16 cellular contexts compared by ENCODE assay signal in genomic region chr16:49641250-49641649, GRCh38.
DNase-seq lines count a peak whose midpoint lies in the region; ATAC-seq, FAIRE-seq and TF ChIP-seq lines count a peak whose summit lies in the region.
"Had no signal": no experiment of that assay in that cellular context is flagged by ENCODE, and none has a peak within 500 bp of the region (broad histone marks: within the 10 kb centered on the region; RNA-seq: fewer than 3 reads in every experiment).

No MANE protein-coding gene starts in this region.

- H3K27ac Mint-ChIP-seq in endodermal cell: peak overlapping the region; percentile 52
- H3K27ac Mint-ChIP-seq in progenitor cell of endocrine pancreas: peak overlapping the region; percentile 56
- no peak overlapping the region for H3K27ac Mint-ChIP-seq in activated T-cell treated with anti-CD3 and anti-CD28 coated beads, Interleukin-2, amount 50 U/mL, for 72 hours
- H3K27ac Mint-ChIP-seq: B cell; CD8-positive, alpha-beta T cell; T-cell had no signal

- H3K9me3 ChIP-seq in endodermal cell (ENCODE audit: control insufficient read depth, low read length): peaks cover 9% of the 10 kb centered on the region

- no peak for TF ChIP-seq CTCF in endodermal cell (conservative IDR thresholded peaks at IDR 0.05)
- TF ChIP-seq CTCF in progenitor cell of endocrine pancreas (IDR thresholded peaks at IDR 0.05; ENCODE audit: unreplicated experiment): no peak

- H3K9me3 Mint-ChIP-seq in endodermal cell (peaks cover 6% of the 10 kb centered on the region), progenitor cell of endocrine pancreas (ENCODE audit: low read depth) (no peaks in the 10 kb centered on the region)
- peaks cover 4 to 6% of the 10 kb centered on the region in 2 donors for H3K9me3 Mint-ChIP-seq in activated T-cell treated with anti-CD3 and anti-CD28 coated beads, Interleukin-2, amount 50 U/mL, for 72 hours

- WGBS in endodermal cell (ENCODE audit: insufficient coverage in 1 of 2, insufficient read length in 1 of 2), 2 experiments: 72 to 88% methylated on average over 1 to 3 of the region's 3 CpGs

- H3K27me3 Mint-ChIP-seq in endodermal cell (ENCODE audit: insufficient read depth): no peaks in the 10 kb centered on the region
- H3K27me3 Mint-ChIP-seq in progenitor cell of endocrine pancreas: no peaks in the 10 kb centered on the region
- no peaks in the 10 kb centered on the region for H3K27me3 Mint-ChIP-seq in activated T-cell treated with anti-CD3 and anti-CD28 coated beads, Interleukin-2, amount 50 U/mL, for 72 hours (ENCODE audit: low read depth)

- no peaks in the 10 kb centered on the region for H3K36me3 ChIP-seq in endodermal cell (ENCODE audit: control insufficient read depth, insufficient read depth, low read length)

- H3K4me1 ChIP-seq in endodermal cell (ENCODE audit: control insufficient read depth, insufficient read depth, low read length): peaks cover 12% of the 10 kb centered on the region

- H3K27ac ChIP-seq in endodermal cell (ENCODE audit: low read depth, low read length): peak overlapping the region; percentile 98
- H3K27ac ChIP-seq: KMS-11 had no signal

- H3K27me3 ChIP-seq in endodermal cell (ENCODE audit: control insufficient read depth, insufficient read depth, low read length, poor library complexity, severe bottlenecking): no peaks in the 10 kb centered on the region

- H3K36me3 Mint-ChIP-seq in endodermal cell (ENCODE audit: low read depth) (peaks cover 35% of the 10 kb centered on the region), progenitor cell of endocrine pancreas (ENCODE audit: insufficient read depth) (peaks cover 16% of the 10 kb centered on the region)
- H3K36me3 Mint-ChIP-seq in activated T-cell treated with anti-CD3 and anti-CD28 coated beads, Interleukin-2, amount 50 U/mL, for 72 hours (ENCODE audit: insufficient read depth in 2 of 2): peaks cover 0 to 5% of the 10 kb centered on the region in 2 donors
- H3K36me3 Mint-ChIP-seq: CD8-positive, alpha-beta T cell; T-cell had no signal

- no peak for DNase-seq in endodermal cell
- DNase-seq in progenitor cell of endocrine pancreas (ENCODE audit: low spot score, unreplicated experiment): no peak
- DNase-seq in GM12892 (ENCODE audit: insufficient read length): no peak
- DNase-seq in activated T-cell treated with anti-CD3 and anti-CD28 coated beads, Interleukin-2, amount 50 U/mL, for 72 hours: no peak
- DNase-seq: CD8-positive, alpha-beta T cell; MM.1S; NCI-H1105; NCI-H187 treated with DMSO at 0.1 percent for 48 hours; NCI-H524; T-cell had no signal

- FAIRE-seq in GM12892 (lab: Jason Lieb, UNC): no peak
- FAIRE-seq: H54 had no signal

- no peak for TF ChIP-seq POLR2A in GM12892 (IDR thresholded peaks at IDR 0.05; ENCODE audit: low read depth, low read length)

- H3K4me3 ChIP-seq in endodermal cell (ENCODE audit: low read length): no peak overlapping the region

- ATAC-seq in GM18498 (IDR thresholded peaks at IDR 0.05; ENCODE audit: unreplicated experiment) (peak; percentile 57), HG02870 (IDR thresholded peaks at IDR 0.05; ENCODE audit: unreplicated experiment) (peak; percentile 81), GM21786 (IDR thresholded peaks at IDR 0.05; ENCODE audit: unreplicated experiment) (no peak)
- ATAC-seq in activated T-cell treated with anti-CD3 and anti-CD28 coated beads, Interleukin-2, amount 50 U/mL, for 72 hours (replicated peaks in 1 of 2): no peak
- ATAC-seq: CD8-positive, alpha-beta T cell; T-cell had no signal

- H3K4me3 Mint-ChIP-seq in endodermal cell (no peak overlapping the region), progenitor cell of endocrine pancreas (ENCODE audit: low read depth) (no peak overlapping the region)
- no peak overlapping the region for H3K4me3 Mint-ChIP-seq in activated T-cell treated with anti-CD3 and anti-CD28 coated beads, Interleukin-2, amount 50 U/mL, for 72 hours
- H3K4me3 Mint-ChIP-seq: B cell; CD8-positive, alpha-beta T cell; T-cell had no signal

- H3K9ac ChIP-seq in endodermal cell (ENCODE audit: extremely low read depth, low read length, poor library complexity, severe bottlenecking): no peak overlapping the region
- H3K9ac ChIP-seq: KMS-11 had no signal

- peaks cover 27% of the 10 kb centered on the region for H3K4me1 Mint-ChIP-seq in endodermal cell
- peaks cover 23% of the 10 kb centered on the region for H3K4me1 Mint-ChIP-seq in progenitor cell of endocrine pancreas (ENCODE audit: low read depth)
- no peaks in the 10 kb centered on the region for H3K4me1 Mint-ChIP-seq in activated T-cell treated with anti-CD3 and anti-CD28 coated beads, Interleukin-2, amount 50 U/mL, for 72 hours (ENCODE audit: low read depth)
- H3K4me1 Mint-ChIP-seq: T-cell had no signal

Comparison
In these comparisons a context has a peak if more than half of its experiments do, and no peak if none do; other contexts are left out.
1. ATAC-seq: peak in GM18498 (single experiment) and HG02870 (single experiment); none in GM21786 (single experiment) and activated T-cell treated with anti-CD3 and anti-CD28 coated beads, Interleukin-2, amount 50 U/mL, for 72 hours (0 of 2).